9 cellular contexts compared by ENCODE assay signal in genomic region chr19:6065685-6066365, GRCh38. TPM values are rescaled to one million over a fixed set of nuclear protein-coding genes. Genes with fewer than 3 reads are reported as not detected.
DNase-seq lines count a peak whose midpoint lies in the region; ATAC-seq, FAIRE-seq and TF ChIP-seq lines count a peak whose summit lies in the region.
"Had no signal": no experiment of that assay in that cellular context is flagged by ENCODE, and none has a peak within 500 bp of the region (broad histone marks: within the 10 kb centered on the region; RNA-seq: fewer than 3 reads in every experiment).

No MANE protein-coding gene starts in this region.

- peaks cover 5% of the 10 kb centered on the region for H3K27me3 Mint-ChIP-seq in activated CD4-positive, alpha-beta T cell treated with anti-CD3 and anti-CD28 coated beads for 36 hours
- H3K27me3 Mint-ChIP-seq in nephron (ENCODE audit: low read depth): peaks cover 9% of the 10 kb centered on the region

- H3K9me3 ChIP-seq in thoracic aorta (peaks cover 4% of the 10 kb centered on the region), A673 (ENCODE audit: low read depth, low read length, poor library complexity, severe bottlenecking) (no peaks in the 10 kb centered on the region)

- POLR2A ChIA-PET in activated CD4-positive, alpha-beta T cell treated with anti-CD3 and anti-CD28 coated beads for 36 hours (lab: Charles Lee): interaction anchor here (0.6 to 0.9 kb wide), 2 partner anchors 8 to 85 kb away, joined by 3 to 4 read pairs; no protein-coding TSS in a partner anchor
- POLR2A ChIA-PET in A673 (lab: Charles Lee; ENCODE audit: low non-redundant PET): no interaction called here

- intact Hi-C loops in activated CD4-positive, alpha-beta T cell treated with anti-CD3 and anti-CD28 coated beads for 36 hours (cut with DNase I, micrococcal nuclease): loop anchor here in 1 of 2 experiments (5.0 kb wide), 1 partner anchor 46 kb away; the partner anchor contains the start of gene RFX2
- intact Hi-C loops in dorsolateral prefrontal cortex (cut with DNase I) (no loop called here), A673 (cut with micrococcal nuclease; ENCODE audit: unreplicated experiment) (no loop called here)

- H3K9me3 Mint-ChIP-seq in activated CD4-positive, alpha-beta T cell treated with anti-CD3 and anti-CD28 coated beads for 36 hours (ENCODE audit: low read depth): no peaks in the 10 kb centered on the region
- H3K9me3 Mint-ChIP-seq in nephron: peaks cover 7% of the 10 kb centered on the region

- H3K36me3 Mint-ChIP-seq in activated CD4-positive, alpha-beta T cell treated with anti-CD3 and anti-CD28 coated beads for 36 hours (ENCODE audit: low read depth): no peaks in the 10 kb centered on the region
- H3K36me3 Mint-ChIP-seq in nephron (ENCODE audit: low read depth): peaks cover 12% of the 10 kb centered on the region

- FAIRE-seq in H54 (lab: Jason Lieb, UNC): no peak

- TF ChIP-seq CTCF in NB4 (IDR thresholded peaks at IDR 0.05; ENCODE audit: low read depth, low read length) (no peak), dorsolateral prefrontal cortex (IDR thresholded peaks at IDR 0.05 in 54 of 56, conservative IDR thresholded peaks at IDR 0.05 in 2 of 56; ENCODE audit: low read depth in 1 of 56, partially characterized antibody in 56 of 56) (no peak), nephron (IDR thresholded peaks at IDR 0.05; ENCODE audit: unreplicated experiment in 3 of 3) (no peak), thoracic aorta (IDR thresholded peaks at IDR 0.05) (no peak), A673 (conservative IDR thresholded peaks at IDR 0.05; ENCODE audit: low read depth, low read length) (no peak)

- CTCF ChIA-PET in activated CD4-positive, alpha-beta T cell treated with anti-CD3 and anti-CD28 coated beads for 36 hours (lab: Charles Lee): interaction anchor here (0.6 kb wide), 1 partner anchor 86 kb away, joined by 3 read pairs; no protein-coding TSS in a partner anchor
- CTCF ChIA-PET in A673 (lab: Charles Lee): no interaction called here

- no peak overlapping the region for H3K4me3 Mint-ChIP-seq in activated CD4-positive, alpha-beta T cell treated with anti-CD3 and anti-CD28 coated beads for 36 hours
- no peak overlapping the region for H3K4me3 Mint-ChIP-seq in nephron

- peaks cover 50% of the 10 kb centered on the region for H3K4me1 Mint-ChIP-seq in activated CD4-positive, alpha-beta T cell treated with anti-CD3 and anti-CD28 coated beads for 36 hours
- peaks cover 32% of the 10 kb centered on the region for H3K4me1 Mint-ChIP-seq in nephron

- peak overlapping the region; percentile 36 for H3K4me3 ChIP-seq in NB4 (ENCODE audit: low read depth, low read length)
- H3K4me3 ChIP-seq in dorsolateral prefrontal cortex: peak overlapping the region in 14 of 59 donors; percentile 2 to 36 (median 24)
- peak overlapping the region; percentile 38 for H3K4me3 ChIP-seq in thoracic aorta
- no peak overlapping the region for H3K4me3 ChIP-seq in A673 (ENCODE audit: low read depth, low read length, poor library complexity, severe bottlenecking)
- H3K4me3 ChIP-seq: cardiac muscle cell had no signal

- peak overlapping the region in 47 of 59 donors; percentile 3 to 89 (median 67) for H3K27ac ChIP-seq in dorsolateral prefrontal cortex
- peak overlapping the region; percentile 96 for H3K27ac ChIP-seq in thoracic aorta
- H3K27ac ChIP-seq in A673 (ENCODE audit: low read depth, low read length, poor library complexity, severe bottlenecking): no peak overlapping the region
- H3K27ac ChIP-seq: cardiac muscle cell had no signal

- DNase-seq in Ammon's horn (ENCODE audit: low spot score): peak; percentile 28
- DNase-seq in NB4 (ENCODE audit: low read depth): peak; percentile 88
- peak; percentile 78 for DNase-seq in activated CD4-positive, alpha-beta T cell treated with anti-CD3 and anti-CD28 coated beads for 36 hours
- peak in 1 of 10 donors; percentile 21 for DNase-seq in dorsolateral prefrontal cortex
- DNase-seq in thoracic aorta (ENCODE audit: low spot score): no peak
- DNase-seq in A673 (ENCODE audit: low spot score): no peak
- no peak for DNase-seq in H54 (ENCODE audit: insufficient read length, low spot score)

- peak; percentile 57 for ATAC-seq in activated CD4-positive, alpha-beta T cell treated with anti-CD3 and anti-CD28 coated beads for 36 hours
- ATAC-seq in thoracic aorta (ENCODE audit: insufficient number of reproducible peaks, low FRiP score, low read depth): peak; percentile 7

- H3K27ac Mint-ChIP-seq in activated CD4-positive, alpha-beta T cell treated with anti-CD3 and anti-CD28 coated beads for 36 hours: peak overlapping the region; percentile 0
- peak overlapping the region; percentile 92 to 96 (median 93) for H3K27ac Mint-ChIP-seq in nephron

- H3K36me3 ChIP-seq in thoracic aorta (no peaks in the 10 kb centered on the region), A673 (ENCODE audit: insufficient read depth, low read length, poor library complexity, severe bottlenecking) (no peaks in the 10 kb centered on the region)
- H3K36me3 ChIP-seq: cardiac muscle cell had no signal

- peaks cover 0 to 3% (median 0%) of the 10 kb centered on the region in 45 donors for H3K27me3 ChIP-seq in dorsolateral prefrontal cortex
- no peaks in the 10 kb centered on the region for H3K27me3 ChIP-seq in thoracic aorta (replicated peaks; ENCODE audit: insufficient read depth)
- H3K27me3 ChIP-seq in A673 (replicated peaks; ENCODE audit: insufficient read depth, low read depth, low read length, poor library complexity): no peaks in the 10 kb centered on the region
- H3K27me3 ChIP-seq: cardiac muscle cell had no signal

- peaks cover 54 to 93% of the 10 kb centered on the region in 2 donors for H3K4me1 ChIP-seq in thoracic aorta (ENCODE audit: control insufficient read depth in 1 of 2, low read depth in 2 of 2)
- peaks cover 10% of the 10 kb centered on the region for H3K4me1 ChIP-seq in A673 (ENCODE audit: insufficient read depth, low read length, poor library complexity, severe bottlenecking)

- TF ChIP-seq POLR2A in NB4 (IDR thresholded peaks at IDR 0.05; ENCODE audit: extremely low read depth, insufficient read length) (no peak), H54 (IDR thresholded peaks at IDR 0.05; ENCODE audit: low read depth, low read length) (no peak)

- no TSS peak for BruUV-seq in A673 (replicated peaks; lab: Mats Ljungman, UMichigan)

RNA-seq across cellular contexts. Expression of gene RFX2, which starts 44.5 kb away (rescaled TPM):
- 1 to 10 TPM; 8.6 to 8.9 TPM for total RNA-seq in activated CD4-positive, alpha-beta T cell treated with anti-CD3 and anti-CD28 coated beads for 36 hours
- 10 to 100 TPM in 103 of 120 experiments, 1 to 10 TPM in 17; 5.3 to 44.1 (median 14.3) TPM for total RNA-seq in dorsolateral prefrontal cortex
- 10 to 100 TPM; 21.7 to 30.3 TPM for total RNA-seq in thoracic aorta
- 11.7 and 11.8 TPM in 2 replicates for total RNA-seq in A673 (2021)

Comparison
In these comparisons a context has a peak if more than half of its experiments do, and no peak if none do; other contexts are left out.
1. DNase-seq: peak in Ammon's horn (single experiment), NB4 (single experiment) and activated CD4-positive, alpha-beta T cell treated with anti-CD3 and anti-CD28 coated beads for 36 hours (single experiment); none in thoracic aorta (single experiment), A673 (single experiment) and H54 (single experiment).